Comparison of ENCODE assay signal across 9 cellular contexts in the genomic region with DNA sequence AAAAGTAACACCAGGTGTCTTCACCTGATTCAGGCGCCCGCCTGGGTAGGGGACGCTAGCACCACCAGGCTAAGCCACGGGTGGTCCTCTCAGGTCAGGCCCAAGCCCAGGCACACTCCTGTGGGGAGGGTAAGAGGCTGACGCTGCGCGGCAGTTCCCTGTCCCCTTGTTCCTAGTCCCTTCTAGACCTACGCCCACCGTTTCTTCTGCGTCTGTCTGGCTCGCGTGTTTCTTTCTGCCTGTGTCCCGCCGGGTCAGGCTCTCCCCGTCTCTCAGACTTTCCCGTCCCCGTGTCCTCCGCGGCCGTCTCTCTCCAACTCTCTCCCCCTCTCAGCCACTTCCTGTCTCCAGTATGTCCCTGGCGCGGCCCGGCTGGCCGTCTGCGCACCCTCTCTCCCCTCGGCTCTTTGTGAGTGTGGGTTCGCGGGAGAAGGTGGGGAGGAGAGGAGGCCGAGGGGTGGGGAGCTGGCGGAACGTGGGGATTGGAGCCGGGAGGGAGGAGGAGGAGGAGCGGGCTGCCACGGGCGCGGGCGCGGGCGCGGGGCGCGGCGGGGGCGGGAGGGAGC. TPM values are rescaled to one million over a fixed set of nuclear protein-coding genes. Genes with fewer than 3 reads are reported as not detected.
DNase-seq lines count a peak whose midpoint lies in the region; ATAC-seq, FAIRE-seq and TF ChIP-seq lines count a peak whose summit lies in the region.
"Had no signal": no experiment of that assay in that cellular context is flagged by ENCODE, and none has a peak within 500 bp of the region (broad histone marks: within the 10 kb centered on the region; RNA-seq: fewer than 3 reads in every experiment).

No MANE protein-coding gene starts in this region.

- TF ChIP-seq EP300 in GM12878 (IDR thresholded peaks at IDR 0.05; ENCODE audit: borderline replicate concordance in 1 of 2, control insufficient read depth in 1 of 2, low read depth in 2 of 2, low read length in 2 of 2): no peak

- no peak for TF ChIP-seq POLR2A in GM12878 (IDR thresholded peaks at IDR 0.05; ENCODE audit: low read depth, low read length)

- H3K9ac ChIP-seq in GM12878 (ENCODE audit: control insufficient read depth, insufficient read depth, low read length): peak overlapping the region; percentile 60

- POLR2A ChIA-PET in GM12878 (lab: Charles Lee): interaction anchor here (0.9 kb wide), 1 partner anchor 56 kb away, joined by 4 read pairs; no protein-coding TSS in a partner anchor

- H3K36me3 ChIP-seq in RWPE2 (ENCODE audit: low read depth) (peaks cover 6% of the 10 kb centered on the region), GM12878 (ENCODE audit: control insufficient read depth in 2 of 2, insufficient read depth in 2 of 2, low read length in 1 of 2) (no peaks in the 10 kb centered on the region; a peak in 1 of 4 replicates), hepatocyte (replicated peaks; ENCODE audit: insufficient read depth, low read depth) (no peaks in the 10 kb centered on the region)

- peak overlapping the region; percentile 95 for H3K27ac ChIP-seq in RWPE2 (ENCODE audit: poor library complexity, severe bottlenecking)
- no peak overlapping the region for H3K27ac ChIP-seq in GM12878 (ENCODE audit: control insufficient read depth, insufficient read depth)
- H3K27ac ChIP-seq in hepatocyte: peak overlapping the region; percentile 94

- ATAC-seq in GM19043 (IDR thresholded peaks at IDR 0.05; ENCODE audit: low read depth, unreplicated experiment) (peak; percentile 35), HG03521 (IDR thresholded peaks at IDR 0.05; ENCODE audit: unreplicated experiment) (peak; percentile 14), RWPE2 (ENCODE audit: low read depth) (peak; percentile 52), GM12878 (peak; percentile 62)

- FAIRE-seq in GM12878 (lab: Jason Lieb, UNC): no peak

- CTCF ChIA-PET in GM12878 (lab: Yijun Ruan, JAX): interaction anchor here (0.9 to 2.0 kb wide), 7 partner anchors 9 to 52 kb away, joined by 3 to 10 read pairs (median 4); a partner anchor contains a TSS

- TF ChIP-seq CTCF in RWPE2 (IDR thresholded peaks at IDR 0.05; ENCODE audit: poor library complexity, severe bottlenecking): no peak
- TF ChIP-seq CTCF in GM12878 (IDR thresholded peaks at IDR 0.05 in 2 of 3, conservative IDR thresholded peaks at IDR 0.05 in 1 of 3; ENCODE audit: control insufficient read depth in 2 of 3, extremely low read depth in 1 of 3, insufficient read depth in 1 of 3, low read depth in 3 of 3, low read length in 3 of 3): no peak
- TF ChIP-seq CTCF in hepatocyte (IDR thresholded peaks at IDR 0.05; ENCODE audit: poor library complexity): no peak

- 3% methylated on average over 20 of the region's 44 CpGs for WGBS in GM12878 (ENCODE audit: insufficient coverage, insufficient replicate concordance, low lambda C conversion rate, missing lambda C conversion rate)
- WGBS in hepatocyte (ENCODE audit: low lambda C conversion rate, missing lambda C conversion rate): 1% methylated on average over 28 of the region's 44 CpGs

- H3K9me3 ChIP-seq in RWPE2 (ENCODE audit: severe bottlenecking): no peaks in the 10 kb centered on the region
- no peaks in the 10 kb centered on the region for H3K9me3 ChIP-seq in GM12878 (replicated peaks; ENCODE audit: control insufficient read depth, insufficient read depth, low read length)
- no peaks in the 10 kb centered on the region for H3K9me3 ChIP-seq in hepatocyte (ENCODE audit: low read depth)

- in situ Hi-C loops in GM12878 (cut with MboI): no loop called here

- no peaks in the 10 kb centered on the region for H3K79me2 ChIP-seq in GM12878 (ENCODE audit: control insufficient read depth, insufficient read depth, low read length)
- H3K79me2 ChIP-seq in hepatocyte: peaks cover 30% of the 10 kb centered on the region

- intact Hi-C loops in GM12878 (cut with micrococcal nuclease; ENCODE audit: unreplicated experiment): no loop called here

- DNase-seq in Ammon's horn (ENCODE audit: low spot score): peak; percentile 94
- DNase-seq in RWPE2 (ENCODE audit: low spot score): no peak
- DNase-seq in GM12878 (ENCODE audit: low read depth, low spot score): no peak
- DNase-seq in hepatocyte (ENCODE audit: low spot score): no peak
- DNase-seq in putamen (ENCODE audit: low spot score): peak; percentile 91
- no peak for DNase-seq in iPS-NIHi11 (ENCODE audit: low spot score)

- H3K4me2 ChIP-seq in GM12878 (ENCODE audit: control insufficient read depth, insufficient read depth) (peak overlapping the region; percentile 98), hepatocyte (peak overlapping the region; percentile 93)

- peak overlapping the region; percentile 44 for H3K4me3 ChIP-seq in RWPE2 (ENCODE audit: severe bottlenecking)
- H3K4me3 ChIP-seq in GM12878: peak overlapping the region; percentile 77
- H3K4me3 ChIP-seq in hepatocyte: peak overlapping the region; percentile 44

- no peak for TF ChIP-seq RAD21 in GM12878 (IDR thresholded peaks at IDR 0.05; ENCODE audit: insufficient read depth, low read depth, low read length)

- H4K20me1 ChIP-seq in GM12878 (ENCODE audit: control insufficient read depth, insufficient read depth) (no peaks in the 10 kb centered on the region; the same call in 1 of the 2 replicates), hepatocyte (ENCODE audit: insufficient read depth, poor library complexity, severe bottlenecking) (no peaks in the 10 kb centered on the region)

- RAD21 ChIA-PET in GM12878 (lab: Charles Lee; ENCODE audit: unreplicated experiment): interaction anchor here (0.6 to 1.1 kb wide), 2 partner anchors 52 to 394 kb away, joined by 3 read pairs; no protein-coding TSS in a partner anchor

- H3K9me2 ChIP-seq in hepatocyte (replicated peaks; ENCODE audit: insufficient read depth): no peaks in the 10 kb centered on the region

- no peaks in the 10 kb centered on the region for H3K27me3 ChIP-seq in RWPE2 (ENCODE audit: insufficient read depth, poor library complexity, severe bottlenecking)
- H3K27me3 ChIP-seq in GM12878 (replicated peaks in 1 of 2; ENCODE audit: control insufficient read depth in 2 of 2, insufficient read depth in 2 of 2, low read length in 1 of 2): no peaks in the 10 kb centered on the region
- no peaks in the 10 kb centered on the region for H3K27me3 ChIP-seq in hepatocyte

- H2AFZ ChIP-seq in GM12878 (ENCODE audit: control insufficient read depth, low read depth, low read length) (peak overlapping the region; percentile 92), hepatocyte (peak overlapping the region; percentile 55)

- H3K4me1 ChIP-seq in RWPE2 (ENCODE audit: insufficient read depth, poor library complexity, severe bottlenecking) (peaks cover 40% of the 10 kb centered on the region), GM12878 (ENCODE audit: control insufficient read depth, insufficient read depth, low read length) (peaks cover 15% of the 10 kb centered on the region), hepatocyte (ENCODE audit: insufficient read depth) (peaks cover 64% of the 10 kb centered on the region)

- SMC1A ChIA-PET in GM12878 (lab: Charles Lee; ENCODE audit: uncharacterized antibody, unreplicated experiment): interaction anchor here (1.0 to 1.2 kb wide), 2 partner anchors 10 to 56 kb away, joined by 3 read pairs; a partner anchor contains a TSS

- no TSS peak for BruUV-seq in GM12878 (replicated peaks; lab: Mats Ljungman, UMichigan)

RNA-seq across cellular contexts. Expression of a gene that starts 3.1 kb away (rescaled TPM):
- 1.7 and 2.7 TPM in 2 replicates for total RNA-seq in GM12878 (2013; cell fraction: nucleolus; rRNA removed)
- total RNA-seq in GM12878 (2014; rRNA removed) (0.17 and 0.22 TPM in 2 replicates), GM12878 (2014; rRNA removed; fragmentation: Illumina TruSeq; extraction: Trizol) (not detected in 2 replicates), GM12878 (2021) (0.66 and 0.72 TPM in 2 replicates), hepatocyte (15.9 and 16.9 TPM in 2 replicates)
- 0.14 TPM for polyA plus RNA-seq in GM12878 (2011; ENCODE audit: low read depth)
- polyA plus RNA-seq in GM12878 (2011; rRNA removed) (0.07 TPM in 1 of 2 replicates, not detected in the other), GM12878 (2014; fragmentation: Illumina TruSeq; extraction: Trizol) (0.03 and 0.11 TPM in 2 replicates), GM12878 (2014; fragmentation: Nextera tagmentation; extraction: Ambion mirVana) (not detected), GM12878 (2014; rRNA removed) (0.15 and 0.52 TPM in 2 replicates), GM12878 (2016; fragmentation: Nextera tagmentation; extraction: Ambion mirVana) (under 1 TPM in 1 of 2 experiments, not detected in 1; 0.20 TPM), hepatocyte (32.2 and 41.8 TPM in 2 replicates)
- 0.07 and 0.10 TPM in 2 replicates for polyA plus RNA-seq in GM12878 (2011; cell fraction: cytosol; rRNA removed)
- polyA plus RNA-seq in GM12878 (2011; cell fraction: nucleus; rRNA removed): 0.97 and 1.3 TPM in 2 replicates
- 0.39 and 0.64 TPM in 2 replicates for polyA plus RNA-seq in GM12878 (2012)
- 0.57 TPM in 1 of 2 replicates, not detected in the other for polyA minus RNA-seq in GM12878 (2011; rRNA and poly(A)+ RNA removed)
- 0.62 and 2.8 TPM in 2 replicates for polyA minus RNA-seq in GM12878 (2011; cell fraction: cytosol; rRNA and poly(A)+ RNA removed)
- 0.48 and 1.2 TPM in 2 replicates for polyA minus RNA-seq in GM12878 (2011; cell fraction: nucleus; rRNA and poly(A)+ RNA removed)

RNA-seq across cellular contexts. Expression of a gene that starts 32.5 kb away (rescaled TPM):
- total RNA-seq in GM12878 (2013; cell fraction: nucleolus; rRNA removed): 14.3 and 17.7 TPM in 2 replicates
- 18.7 and 21.0 TPM in 2 replicates for total RNA-seq in GM12878 (2014; rRNA removed)
- 10.4 and 11.2 TPM in 2 replicates for total RNA-seq in GM12878 (2014; rRNA removed; fragmentation: Illumina TruSeq; extraction: Trizol)
- 24.7 and 27.7 TPM in 2 replicates for total RNA-seq in GM12878 (2021)
- polyA plus RNA-seq in GM12878 (2011; ENCODE audit: low read depth): 6.7 TPM
- 12.4 and 19.4 TPM in 2 replicates for polyA plus RNA-seq in GM12878 (2011; rRNA removed)
- polyA plus RNA-seq in GM12878 (2011; cell fraction: cytosol; rRNA removed): 28.7 and 32.0 TPM in 2 replicates
- 22.8 and 28.5 TPM in 2 replicates for polyA plus RNA-seq in GM12878 (2011; cell fraction: nucleus; rRNA removed)
- 14.5 and 15.8 TPM in 2 replicates for polyA plus RNA-seq in GM12878 (2012)
- polyA plus RNA-seq in GM12878 (2014; fragmentation: Illumina TruSeq; extraction: Trizol): 9.4 and 18.3 TPM in 2 replicates
- 1 to 10 TPM; 2.3 to 3.5 TPM for polyA plus RNA-seq in GM12878 (2014; fragmentation: Nextera tagmentation; extraction: Ambion mirVana)
- 21.4 and 21.7 TPM in 2 replicates for polyA plus RNA-seq in GM12878 (2014; rRNA removed)
- 10 to 100 TPM; 26.2 to 26.4 TPM for polyA plus RNA-seq in GM12878 (2016; fragmentation: Nextera tagmentation; extraction: Ambion mirVana)
- polyA minus RNA-seq in GM12878 (2011; rRNA and poly(A)+ RNA removed): 24.0 and 32.3 TPM in 2 replicates
- 12.1 and 12.6 TPM in 2 replicates for polyA minus RNA-seq in GM12878 (2011; cell fraction: cytosol; rRNA and poly(A)+ RNA removed)
- 10.4 and 18.8 TPM in 2 replicates for polyA minus RNA-seq in GM12878 (2011; cell fraction: nucleus; rRNA and poly(A)+ RNA removed)
- total RNA-seq in hepatocyte: 19.3 and 20.9 TPM in 2 replicates
- polyA plus RNA-seq in hepatocyte: 24.6 and 25.8 TPM in 2 replicates

RNA-seq across cellular contexts. Expression of a gene that starts 40.5 kb away (rescaled TPM):
- total RNA-seq in GM12878 (2013; cell fraction: nucleolus; rRNA removed): 239 and 240 TPM in 2 replicates
- total RNA-seq in GM12878 (2014; rRNA removed) (519 and 635 TPM in 2 replicates), GM12878 (2014; rRNA removed; fragmentation: Illumina TruSeq; extraction: Trizol) (742 and 752 TPM in 2 replicates), GM12878 (2021) (628 and 637 TPM in 2 replicates), hepatocyte (435 and 449 TPM in 2 replicates)
- 340 TPM for polyA plus RNA-seq in GM12878 (2011; ENCODE audit: low read depth)
- polyA plus RNA-seq in GM12878 (2011; rRNA removed) (494 and 678 TPM in 2 replicates), GM12878 (2014; fragmentation: Illumina TruSeq; extraction: Trizol) (625 and 749 TPM in 2 replicates), GM12878 (2014; fragmentation: Nextera tagmentation; extraction: Ambion mirVana) (100 to 1,000 TPM; 133 to 144 TPM), GM12878 (2014; rRNA removed) (326 and 368 TPM in 2 replicates), GM12878 (2016; fragmentation: Nextera tagmentation; extraction: Ambion mirVana) (100 to 1,000 TPM; 123 TPM), hepatocyte (53.5 and 65.1 TPM in 2 replicates)
- 381 and 532 TPM in 2 replicates for polyA plus RNA-seq in GM12878 (2011; cell fraction: cytosol; rRNA removed)
- 218 and 250 TPM in 2 replicates for polyA plus RNA-seq in GM12878 (2011; cell fraction: nucleus; rRNA removed)
- 417 and 421 TPM in 2 replicates for polyA plus RNA-seq in GM12878 (2012)
- 773 and 817 TPM in 2 replicates for polyA minus RNA-seq in GM12878 (2011; rRNA and poly(A)+ RNA removed)
- 266 and 313 TPM in 2 replicates for polyA minus RNA-seq in GM12878 (2011; cell fraction: cytosol; rRNA and poly(A)+ RNA removed)
- 94.2 and 136 TPM in 2 replicates for polyA minus RNA-seq in GM12878 (2011; cell fraction: nucleus; rRNA and poly(A)+ RNA removed)

RNA-seq across cellular contexts. Expression of a gene that starts 50.7 kb away (rescaled TPM):
- not detected in 2 replicates for total RNA-seq in GM12878 (2013; cell fraction: nucleolus; rRNA removed)
- 0.56 TPM in 1 of 2 replicates, not detected in the other for total RNA-seq in GM12878 (2014; rRNA removed)
- total RNA-seq in GM12878 (2014; rRNA removed; fragmentation: Illumina TruSeq; extraction: Trizol): not detected in 2 replicates
- 0.64 and 0.87 TPM in 2 replicates for total RNA-seq in GM12878 (2021)
- polyA plus RNA-seq in GM12878 (2011; ENCODE audit: low read depth): not detected
- polyA plus RNA-seq in GM12878 (2011; rRNA removed): 0.16 and 0.60 TPM in 2 replicates
- 0.67 and 0.85 TPM in 2 replicates for polyA plus RNA-seq in GM12878 (2011; cell fraction: cytosol; rRNA removed)
- polyA plus RNA-seq in GM12878 (2011; cell fraction: nucleus; rRNA removed): 0.22 and 0.31 TPM in 2 replicates
- polyA plus RNA-seq in GM12878 (2012): 0.19 and 0.21 TPM in 2 replicates
- not detected in 2 replicates for polyA plus RNA-seq in GM12878 (2014; fragmentation: Illumina TruSeq; extraction: Trizol)
- polyA plus RNA-seq in GM12878 (2014; fragmentation: Nextera tagmentation; extraction: Ambion mirVana): under 1 TPM in 1 of 2 experiments, not detected in 1; 0.09 TPM
- 0.35 and 0.84 TPM in 2 replicates for polyA plus RNA-seq in GM12878 (2014; rRNA removed)
- polyA plus RNA-seq in GM12878 (2016; fragmentation: Nextera tagmentation; extraction: Ambion mirVana): under 1 TPM; 0.44 to 0.80 TPM
- polyA minus RNA-seq in GM12878 (2011; rRNA and poly(A)+ RNA removed): 0.77 TPM in 1 of 2 replicates, not detected in the other
- polyA minus RNA-seq in GM12878 (2011; cell fraction: cytosol; rRNA and poly(A)+ RNA removed): not detected in 2 replicates
- polyA minus RNA-seq in GM12878 (2011; cell fraction: nucleus; rRNA and poly(A)+ RNA removed): not detected in 2 replicates
- total RNA-seq in hepatocyte: 21.8 and 25.1 TPM in 2 replicates
- 81.2 and 86.0 TPM in 2 replicates for polyA plus RNA-seq in hepatocyte
- total RNA-seq: T-helper 1 cell treated with Interleukin-12 subunit alpha and Interleukin-12 subunit beta and Interleukin-4 antibody, amounts not matched to agents 30 ng/mL and 1 ng/mL, for 36 hours had no signal

RNA-seq across cellular contexts. Expression of a gene that starts 56.5 kb away (rescaled TPM):
- total RNA-seq in GM12878 (2013; cell fraction: nucleolus; rRNA removed): not detected in 2 replicates
- total RNA-seq in GM12878 (2014; rRNA removed): 1.2 and 1.6 TPM in 2 replicates
- 0.60 and 0.67 TPM in 2 replicates for total RNA-seq in GM12878 (2014; rRNA removed; fragmentation: Illumina TruSeq; extraction: Trizol)
- 1.6 and 1.9 TPM in 2 replicates for total RNA-seq in GM12878 (2021)
- not detected for polyA plus RNA-seq in GM12878 (2011; ENCODE audit: low read depth)
- polyA plus RNA-seq in GM12878 (2011; rRNA removed): 0.24 and 0.30 TPM in 2 replicates
- polyA plus RNA-seq in GM12878 (2011; cell fraction: cytosol; rRNA removed): 0.31 and 0.53 TPM in 2 replicates
- polyA plus RNA-seq in GM12878 (2011; cell fraction: nucleus; rRNA removed): 1.7 TPM in 2 replicates
- 0.21 TPM in 1 of 2 replicates, not detected in the other for polyA plus RNA-seq in GM12878 (2012)
- 0.43 and 0.78 TPM in 2 replicates for polyA plus RNA-seq in GM12878 (2014; fragmentation: Illumina TruSeq; extraction: Trizol)
- under 1 TPM; 0.08 to 0.33 TPM for polyA plus RNA-seq in GM12878 (2014; fragmentation: Nextera tagmentation; extraction: Ambion mirVana)
- polyA plus RNA-seq in GM12878 (2014; rRNA removed): 1.7 and 2.4 TPM in 2 replicates
- polyA plus RNA-seq in GM12878 (2016; fragmentation: Nextera tagmentation; extraction: Ambion mirVana): under 1 TPM; 0.46 to 0.72 TPM
- polyA minus RNA-seq in GM12878 (2011; rRNA and poly(A)+ RNA removed): 0.36 TPM in 1 of 2 replicates, not detected in the other
- polyA minus RNA-seq in GM12878 (2011; cell fraction: cytosol; rRNA and poly(A)+ RNA removed): not detected in 2 replicates
- polyA minus RNA-seq in GM12878 (2011; cell fraction: nucleus; rRNA and poly(A)+ RNA removed): 0.24 and 0.48 TPM in 2 replicates
- 18.9 and 21.8 TPM in 2 replicates for total RNA-seq in hepatocyte
- 28.9 and 29.4 TPM in 2 replicates for polyA plus RNA-seq in hepatocyte
- total RNA-seq: T-helper 1 cell treated with Interleukin-12 subunit alpha and Interleukin-12 subunit beta and Interleukin-4 antibody, amounts not matched to agents 30 ng/mL and 1 ng/mL, for 36 hours had no signal

Comparison
In these comparisons a context has a peak if more than half of its experiments do, and no peak if none do; other contexts are left out.
1. DNase-seq: peak in Ammon's horn (single experiment) and putamen (single experiment); none in RWPE2 (single experiment), GM12878 (single experiment), hepatocyte (single experiment) and iPS-NIHi11 (single experiment).
2. Peak in every context shown above with its lines, with median percentiles within 50 percentile points of each other: ATAC-seq and H3K4me3 ChIP-seq.